ENCODE assay signal across 8 cellular contexts in genomic region chr19:912181-913079, GRCh38. TPM values are rescaled to one million over a fixed set of nuclear protein-coding genes. Genes with fewer than 3 reads are reported as not detected.
A peak's percentile ranks its signal among the peaks of the same experiment; 100 is the strongest.
DNase-seq lines count a peak whose midpoint lies in the region; ATAC-seq, FAIRE-seq and TF ChIP-seq lines count a peak whose summit lies in the region.

No MANE protein-coding gene starts in this region.

- H3K4me3 Mint-ChIP-seq in GM23338 = peak overlapping the region; percentile 76

- H3K27ac ChIP-seq in GM23338 (ENCODE audit: low read depth) (no peak overlapping the region), SK-N-SH (ENCODE audit: low read depth in 2 of 2, low read length in 1 of 2) (peak overlapping the region in 1 of 2 experiments; percentile 74; a peak in 1 of 4 replicates), endothelial cell of umbilical vein (ENCODE audit: insufficient read depth, low read depth, low read length) (peak overlapping the region; percentile 38)

- peaks cover 43% of the 10 kb centered on the region for H3K79me2 ChIP-seq in GM23338 (replicated peaks; ENCODE audit: insufficient read depth)
- peaks cover 43% of the 10 kb centered on the region for H3K79me2 ChIP-seq in SK-N-SH (ENCODE audit: insufficient read depth)
- H3K79me2 ChIP-seq in endothelial cell of umbilical vein (ENCODE audit: control insufficient read depth, insufficient read depth, low read length) = peaks cover 10% of the 10 kb centered on the region

- no peak overlapping the region for H3K27ac Mint-ChIP-seq in GM23338

- H3K4me1 Mint-ChIP-seq in GM23338 = 0 out of 3 replicates have a peak, but pooled peaks cover 2% of the 10 kb centered on the region

- no peak overlapping the region for H2AFZ ChIP-seq in GM23338
- no peak overlapping the region for H2AFZ ChIP-seq in SK-N-SH (ENCODE audit: low read depth)
- peak overlapping the region; percentile 72 for H2AFZ ChIP-seq in endothelial cell of umbilical vein (ENCODE audit: low read depth, low read length)

- peak overlapping the region; percentile 79 for H3K4me3 ChIP-seq in GM23338
- peak overlapping the region; percentile 70 to 73 for H3K4me3 ChIP-seq in SK-N-SH (ENCODE audit: low read depth in 2 of 2, low read length in 1 of 2)
- H3K4me3 ChIP-seq in endothelial cell of umbilical vein (replicated peaks in 1 of 3; ENCODE audit: insufficient read depth in 1 of 3, low read depth in 1 of 3, low read length in 3 of 3) = peak overlapping the region; percentile 59 to 98 (median 91)

- H3K9ac ChIP-seq in SK-N-SH (peak overlapping the region; percentile 73), endothelial cell of umbilical vein (replicated peaks; ENCODE audit: extremely low read depth, insufficient read depth, low read length) (peak overlapping the region; percentile 53)

- TF ChIP-seq RAD21 in SK-N-SH (IDR thresholded peaks at IDR 0.05; ENCODE audit: low read length) = no peak

- H3K4me1 ChIP-seq in GM23338 (ENCODE audit: insufficient read depth) (peaks cover 5% of the 10 kb centered on the region; the same call in 1 of the 2 replicates), SK-N-SH (ENCODE audit: control insufficient read depth in 1 of 2, insufficient read depth in 2 of 2, low read depth in 1 of 2, low read length in 1 of 2) (peaks cover 0 to 11% of the 10 kb centered on the region in 2 experiments; a peak in 2 of 4 replicates), endothelial cell of umbilical vein (ENCODE audit: control insufficient read depth, extremely low read depth, insufficient read depth, low read length) (peaks cover 10% of the 10 kb centered on the region)

- no peak for ATAC-seq in GM23338
- ATAC-seq in omental fat pad (ENCODE audit: low FRiP score) = peak; percentile 42
- no peak for ATAC-seq in GM18873 (IDR thresholded peaks at IDR 0.05; ENCODE audit: low FRiP score, unreplicated experiment)
- ATAC-seq in GM21515 (IDR thresholded peaks at IDR 0.05; ENCODE audit: unreplicated experiment) = no peak
- no peak for ATAC-seq in GM19452 (IDR thresholded peaks at IDR 0.05; ENCODE audit: unreplicated experiment)

- DNase-seq in GM23338 (ENCODE audit: low spot score) (no peak), SK-N-SH (no peak), endothelial cell of umbilical vein (ENCODE audit: low read depth, low spot score) (no peak), omental fat pad (ENCODE audit: low spot score) (no peak), NCI-H2029 (lab: John Stamatoyannopoulos, UW) (no peak)

- WGBS in SK-N-SH (ENCODE audit: low lambda C conversion rate) = 9% methylated on average over 41 of the region's 69 CpGs

- no peak for FAIRE-seq in endothelial cell of umbilical vein (lab: Jason Lieb, UNC)

- TF ChIP-seq CTCF in GM23338 (conservative IDR thresholded peaks at IDR 0.05; ENCODE audit: low read depth in 2 of 2) (no peak), SK-N-SH (IDR thresholded peaks at IDR 0.05) (no peak), endothelial cell of umbilical vein (IDR thresholded peaks at IDR 0.05; ENCODE audit: extremely low read depth in 1 of 2, insufficient read depth in 1 of 2, low read depth in 1 of 2, low read length in 2 of 2) (no peak), omental fat pad (IDR thresholded peaks at IDR 0.05) (no peak)

- no peaks in the 10 kb centered on the region for H3K9me3 Mint-ChIP-seq in GM23338

- intact Hi-C loops in endothelial cell of umbilical vein (cut with micrococcal nuclease) = loop anchor here (2.0 kb wide), 2 partner anchors 20 to 142 kb away; partner anchors contain the start of genes MED16 and RNU6-9

- POLR2A ChIA-PET in SK-N-SH (lab: Yijun Ruan, JAX) (no interaction called here), endothelial cell of umbilical vein (lab: Charles Lee) (no interaction called here)

- H3K4me2 ChIP-seq in GM23338 (peak overlapping the region; percentile 76), SK-N-SH (peak overlapping the region; percentile 68; the same call in 1 of the 2 replicates), endothelial cell of umbilical vein (ENCODE audit: insufficient read depth, low read length) (peak overlapping the region; percentile 38)

- H3K36me3 Mint-ChIP-seq in GM23338 (ENCODE audit: low read depth) = peaks cover 6% of the 10 kb centered on the region; the same call in 2 of the 3 replicates

- H3K9me3 ChIP-seq in SK-N-SH = no peaks in the 10 kb centered on the region
- no peaks in the 10 kb centered on the region for H3K9me3 ChIP-seq in endothelial cell of umbilical vein (replicated peaks; ENCODE audit: control insufficient read depth, insufficient read depth, low read length)

- H3K9me2 ChIP-seq in GM23338 (ENCODE audit: insufficient read depth) (no peaks in the 10 kb centered on the region), SK-N-SH (no peaks in the 10 kb centered on the region)

- TF ChIP-seq POLR2A in endothelial cell of umbilical vein (IDR thresholded peaks at IDR 0.05; ENCODE audit: low read depth, low read length) = no peak

- H3K9me1 ChIP-seq in endothelial cell of umbilical vein (replicated peaks; ENCODE audit: control insufficient read depth, extremely low read depth, insufficient read depth, low read length) = no peaks in the 10 kb centered on the region

- H3K36me3 ChIP-seq in GM23338 (ENCODE audit: insufficient read depth) (no peaks in the 10 kb centered on the region), SK-N-SH (replicated peaks in 1 of 2; ENCODE audit: control insufficient read depth in 1 of 2, insufficient read depth in 2 of 2, low read length in 1 of 2) (no peaks in the 10 kb centered on the region), endothelial cell of umbilical vein (ENCODE audit: control insufficient read depth in 2 of 2, extremely low read depth in 1 of 2, insufficient read depth in 2 of 2, low read length in 2 of 2) (no peaks in the 10 kb centered on the region)

- CTCF ChIA-PET in SK-N-SH (lab: Yijun Ruan, JAX) = interaction anchor here (1.4 kb wide), 1 partner anchor 48 kb away, joined by 6 read pairs; no protein-coding TSS in a partner anchor
- CTCF ChIA-PET in endothelial cell of umbilical vein (lab: Charles Lee) = no interaction called here

- H3K27me3 Mint-ChIP-seq in GM23338 (ENCODE audit: insufficient read depth, low read depth, poor library complexity) = peaks cover 31% of the 10 kb centered on the region

- TF ChIP-seq EP300 in SK-N-SH (IDR thresholded peaks at IDR 0.05; ENCODE audit: borderline replicate concordance in 1 of 2, low read depth in 1 of 2, low read length in 1 of 2) = no peak

- H3K27me3 ChIP-seq in GM23338 (ENCODE audit: insufficient read depth) (peaks cover 39% of the 10 kb centered on the region), SK-N-SH (ENCODE audit: insufficient read depth) (peaks cover 8% of the 10 kb centered on the region), endothelial cell of umbilical vein (ENCODE audit: control insufficient read depth in 2 of 2, insufficient read depth in 2 of 2, low read length in 2 of 2) (peaks cover 5% of the 10 kb centered on the region in 2 experiments)

- H4K20me1 ChIP-seq in GM23338 (replicated peaks; ENCODE audit: insufficient read depth) (peaks cover 33% of the 10 kb centered on the region), SK-N-SH (ENCODE audit: insufficient read depth) (peaks cover 23% of the 10 kb centered on the region), endothelial cell of umbilical vein (replicated peaks; ENCODE audit: control insufficient read depth, extremely low read depth, insufficient read depth, low read length) (no peaks in the 10 kb centered on the region)

- dilution Hi-C loops in endothelial cell of umbilical vein (cut with MboI; ENCODE audit: extremely low pct_ligation_motif_present, low sequenced_read_pairs) = no loop called here

- H3F3A ChIP-seq in GM23338 (replicated peaks; ENCODE audit: low read depth) (peaks cover 18% of the 10 kb centered on the region), SK-N-SH (replicated peaks; ENCODE audit: insufficient read depth) (peaks cover 10% of the 10 kb centered on the region)

- BruUV-seq in endothelial cell of umbilical vein (replicated peaks; lab: Mats Ljungman, UMichigan) = no TSS peak

RNA-seq across cellular contexts. Expression of gene R3HDM4, which starts 0.6 kb away (rescaled TPM):
- 87.1 and 87.8 TPM in 2 replicates for total RNA-seq in GM23338 (2014; rRNA removed; shearing (Covaris generic))
- polyA plus RNA-seq in GM23338 (2016; fragmentation: Nextera tagmentation; extraction: Ambion mirVana) = 76.5 and 87.4 TPM in 2 replicates
- 39.2 and 41.4 TPM in 2 replicates for polyA plus RNA-seq in SK-N-SH (2012; rRNA removed)
- 19.6 and 30.3 TPM in 2 replicates for polyA plus RNA-seq in SK-N-SH (2012; cell fraction: cytosol; rRNA removed)
- 46.7 and 47.9 TPM in 2 replicates for polyA plus RNA-seq in SK-N-SH (2012; cell fraction: nucleus; rRNA removed)
- 49.6 and 53.9 TPM in 2 replicates for total RNA-seq in endothelial cell of umbilical vein
- polyA plus RNA-seq in endothelial cell of umbilical vein = 51.8 and 70.6 TPM in 2 replicates
- polyA plus RNA-seq in endothelial cell of umbilical vein (2011; cell fraction: cytosol; rRNA removed) = 22.2 and 29.8 TPM in 2 replicates
- 25.4 and 25.8 TPM in 2 replicates for polyA plus RNA-seq in endothelial cell of umbilical vein (2011; cell fraction: nucleus; rRNA removed)
- polyA plus RNA-seq in endothelial cell of umbilical vein (2012) = 33.4 and 53.0 TPM in 2 replicates
- polyA minus RNA-seq in endothelial cell of umbilical vein = 18.9 and 19.7 TPM in 2 replicates
- polyA minus RNA-seq in endothelial cell of umbilical vein (2011; cell fraction: cytosol; rRNA and poly(A)+ RNA removed) = 7.7 TPM
- 5.4 and 9.2 TPM in 2 replicates for polyA minus RNA-seq in endothelial cell of umbilical vein (2011; cell fraction: nucleus; rRNA and poly(A)+ RNA removed)
- total RNA-seq in omental fat pad = 10 to 100 TPM; 27.1 to 55.2 (median 44.4) TPM

RNA-seq across cellular contexts. Expression of gene KISS1R, which starts 4.7 kb away (rescaled TPM):
- 2.4 and 4.0 TPM in 2 replicates for total RNA-seq in GM23338 (2014; rRNA removed; shearing (Covaris generic))
- polyA plus RNA-seq in GM23338 (2016; fragmentation: Nextera tagmentation; extraction: Ambion mirVana) = 0.78 and 1.0 TPM in 2 replicates
- polyA plus RNA-seq in SK-N-SH (2012; rRNA removed) = not detected in 2 replicates
- polyA plus RNA-seq in SK-N-SH (2012; cell fraction: cytosol; rRNA removed) = 0.03 TPM in 1 of 2 replicates, not detected in the other
- 0.04 TPM in 1 of 2 replicates, not detected in the other for polyA plus RNA-seq in SK-N-SH (2012; cell fraction: nucleus; rRNA removed)
- not detected in 2 replicates for total RNA-seq in endothelial cell of umbilical vein
- polyA plus RNA-seq in endothelial cell of umbilical vein = not detected in 2 replicates
- polyA plus RNA-seq in endothelial cell of umbilical vein (2011; cell fraction: cytosol; rRNA removed) = not detected in 2 replicates
- polyA plus RNA-seq in endothelial cell of umbilical vein (2011; cell fraction: nucleus; rRNA removed) = not detected in 2 replicates
- not detected in 2 replicates for polyA plus RNA-seq in endothelial cell of umbilical vein (2012)
- 0.28 TPM in 1 of 2 replicates, not detected in the other for polyA minus RNA-seq in endothelial cell of umbilical vein
- polyA minus RNA-seq in endothelial cell of umbilical vein (2011; cell fraction: cytosol; rRNA and poly(A)+ RNA removed) = not detected
- polyA minus RNA-seq in endothelial cell of umbilical vein (2011; cell fraction: nucleus; rRNA and poly(A)+ RNA removed) = not detected in 2 replicates
- total RNA-seq in omental fat pad = under 1 TPM in 1 of 4 donors, not detected in 3; 0.24 TPM

RNA-seq across cellular contexts. Expression of gene ARID3A, which starts 13.4 kb away (rescaled TPM):
- total RNA-seq in GM23338 (2014; rRNA removed; shearing (Covaris generic)) = 48.8 and 51.6 TPM in 2 replicates
- polyA plus RNA-seq in GM23338 (2016; fragmentation: Nextera tagmentation; extraction: Ambion mirVana) (33.6 and 36.6 TPM in 2 replicates), SK-N-SH (2012; rRNA removed) (4.4 and 8.6 TPM in 2 replicates), endothelial cell of umbilical vein (5.4 and 7.6 TPM in 2 replicates)
- polyA plus RNA-seq in SK-N-SH (2012; cell fraction: cytosol; rRNA removed) = 1.4 and 3.3 TPM in 2 replicates
- 14.1 and 16.6 TPM in 2 replicates for polyA plus RNA-seq in SK-N-SH (2012; cell fraction: nucleus; rRNA removed)
- total RNA-seq in endothelial cell of umbilical vein (10.8 and 13.2 TPM in 2 replicates), omental fat pad (10 to 100 TPM in 2 of 4 donors, 1 to 10 TPM in 2; 3.7 to 15.1 (median 7.7) TPM)
- 4.5 and 5.3 TPM in 2 replicates for polyA plus RNA-seq in endothelial cell of umbilical vein (2011; cell fraction: cytosol; rRNA removed)
- polyA plus RNA-seq in endothelial cell of umbilical vein (2011; cell fraction: nucleus; rRNA removed) = 7.6 and 12.8 TPM in 2 replicates
- polyA plus RNA-seq in endothelial cell of umbilical vein (2012) = 7.6 and 13.1 TPM in 2 replicates
- polyA minus RNA-seq in endothelial cell of umbilical vein = 12.7 and 14.8 TPM in 2 replicates
- polyA minus RNA-seq in endothelial cell of umbilical vein (2011; cell fraction: cytosol; rRNA and poly(A)+ RNA removed) = 11.4 TPM
- 8.6 and 13.0 TPM in 2 replicates for polyA minus RNA-seq in endothelial cell of umbilical vein (2011; cell fraction: nucleus; rRNA and poly(A)+ RNA removed)

RNA-seq across cellular contexts. Expression of gene RNU6-9, which starts 19.1 kb away (rescaled TPM):
- total RNA-seq in GM23338 (2014; rRNA removed; shearing (Covaris generic)) = not detected in 2 replicates
- polyA plus RNA-seq in GM23338 (2016; fragmentation: Nextera tagmentation; extraction: Ambion mirVana) = not detected in 2 replicates
- polyA plus RNA-seq in SK-N-SH (2012; rRNA removed) = not detected in 2 replicates
- not detected in 2 replicates for polyA plus RNA-seq in SK-N-SH (2012; cell fraction: cytosol; rRNA removed)
- not detected in 2 replicates for polyA plus RNA-seq in SK-N-SH (2012; cell fraction: nucleus; rRNA removed)
- not detected in 2 replicates for total RNA-seq in endothelial cell of umbilical vein
- polyA plus RNA-seq in endothelial cell of umbilical vein = not detected in 2 replicates
- polyA plus RNA-seq in endothelial cell of umbilical vein (2011; cell fraction: cytosol; rRNA removed) = not detected in 2 replicates
- polyA plus RNA-seq in endothelial cell of umbilical vein (2011; cell fraction: nucleus; rRNA removed) = not detected in 2 replicates
- polyA plus RNA-seq in endothelial cell of umbilical vein (2012) = not detected in 2 replicates
- polyA minus RNA-seq in endothelial cell of umbilical vein = not detected in 2 replicates
- polyA minus RNA-seq in endothelial cell of umbilical vein (2011; cell fraction: cytosol; rRNA and poly(A)+ RNA removed) = 1,914 TPM
- not detected in 2 replicates for polyA minus RNA-seq in endothelial cell of umbilical vein (2011; cell fraction: nucleus; rRNA and poly(A)+ RNA removed)
- not detected for total RNA-seq in omental fat pad

RNA-seq across cellular contexts. Expression of gene MED16, which starts 19.4 kb away (rescaled TPM):
- 62.3 and 73.6 TPM in 2 replicates for total RNA-seq in GM23338 (2014; rRNA removed; shearing (Covaris generic))
- polyA plus RNA-seq in GM23338 (2016; fragmentation: Nextera tagmentation; extraction: Ambion mirVana) = 52.7 and 58.7 TPM in 2 replicates
- polyA plus RNA-seq in SK-N-SH (2012; rRNA removed) = 30.0 and 40.6 TPM in 2 replicates
- 12.5 and 22.8 TPM in 2 replicates for polyA plus RNA-seq in SK-N-SH (2012; cell fraction: cytosol; rRNA removed)
- 49.0 and 102 TPM in 2 replicates for polyA plus RNA-seq in SK-N-SH (2012; cell fraction: nucleus; rRNA removed)
- 54.7 and 63.1 TPM in 2 replicates for total RNA-seq in endothelial cell of umbilical vein
- polyA plus RNA-seq in endothelial cell of umbilical vein = 66.5 and 96.6 TPM in 2 replicates
- polyA plus RNA-seq in endothelial cell of umbilical vein (2011; cell fraction: cytosol; rRNA removed) = 33.5 and 44.8 TPM in 2 replicates
- 39.3 and 41.1 TPM in 2 replicates for polyA plus RNA-seq in endothelial cell of umbilical vein (2011; cell fraction: nucleus; rRNA removed)
- polyA plus RNA-seq in endothelial cell of umbilical vein (2012) = 34.9 and 47.5 TPM in 2 replicates
- polyA minus RNA-seq in endothelial cell of umbilical vein = 32.5 and 45.6 TPM in 2 replicates
- polyA minus RNA-seq in endothelial cell of umbilical vein (2011; cell fraction: cytosol; rRNA and poly(A)+ RNA removed) = 31.4 TPM
- 22.8 and 36.9 TPM in 2 replicates for polyA minus RNA-seq in endothelial cell of umbilical vein (2011; cell fraction: nucleus; rRNA and poly(A)+ RNA removed)
- total RNA-seq in omental fat pad = 10 to 100 TPM; 20.1 to 34.0 (median 24.5) TPM
